Comparison of ENCODE assay signal across 8 cellular contexts in the genomic region with DNA sequence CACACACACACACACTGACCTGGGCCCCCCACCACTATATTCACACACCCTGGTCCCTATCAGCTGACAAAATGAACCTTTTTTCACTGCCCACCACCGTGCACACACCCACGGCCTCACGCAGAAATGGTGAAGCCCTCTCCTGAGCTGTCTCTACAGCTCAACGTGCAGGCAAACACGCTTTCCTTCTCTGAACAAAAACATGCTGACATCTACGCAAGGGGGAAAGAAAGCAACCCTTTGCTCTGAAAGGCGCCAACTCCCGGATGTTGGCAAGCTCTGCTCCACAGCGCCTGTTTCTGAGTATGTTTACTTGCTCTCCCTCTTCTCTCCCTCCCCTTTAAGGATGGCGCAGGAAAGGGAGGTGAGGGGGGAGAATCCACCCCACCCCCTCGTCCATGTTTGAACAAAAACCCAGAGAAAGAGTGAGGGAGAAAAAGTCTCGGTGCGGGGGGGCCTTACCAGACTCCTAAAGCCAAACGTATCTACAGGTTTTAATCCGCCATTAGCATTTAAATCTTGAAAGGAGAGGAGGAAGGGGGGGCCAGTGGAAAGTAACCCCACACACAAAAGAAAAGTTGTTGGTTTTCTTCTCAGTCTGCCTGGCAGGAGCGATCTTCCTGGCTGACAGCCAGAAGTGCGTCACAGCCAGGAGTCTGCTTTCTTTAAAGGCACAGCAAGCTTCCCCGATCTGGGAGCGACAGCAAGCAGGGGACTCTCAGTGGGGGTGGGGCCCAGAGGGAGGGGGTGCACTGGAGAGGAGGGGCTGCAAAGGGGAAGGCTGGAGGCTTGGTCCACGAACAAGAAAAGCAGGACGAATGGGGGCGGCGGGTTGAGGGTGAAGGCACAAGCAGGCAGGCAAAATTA. TPM values are rescaled to one million over a fixed set of nuclear protein-coding genes. Genes with fewer than 3 reads are reported as not detected.
A peak's percentile ranks its signal among the peaks of the same experiment; 100 is the strongest.
DNase-seq lines count a peak whose midpoint lies in the region; ATAC-seq and TF ChIP-seq lines count a peak whose summit lies in the region.

No MANE protein-coding gene starts in this region.

- H3K4me3 ChIP-seq in adipocyte (ENCODE audit: low read length) (peak overlapping the region; percentile 93), testis (peak overlapping the region; percentile 67 to 70)

- intact Hi-C loops in Right ventricle myocardium superior (cut with DNase I) = no loop called here
- intact Hi-C loops in testis (cut with DNase I; ENCODE audit: low total_unique reads) = no loop called here

- 0 to 1% methylated on average over 21 to 23 of the region's 23 CpGs for WGBS in testis, 2 donors

- peaks cover 26% of the 10 kb centered on the region for H3K4me1 Mint-ChIP-seq in osteocyte (ENCODE audit: unreplicated experiment)

- ATAC-seq in SK-N-SH treated with all-trans-retinoic acid at 6 μM for 48 hours (peak; percentile 64), Right ventricle myocardium superior (ENCODE audit: poor library complexity) (peak; percentile 86), GM21447 (IDR thresholded peaks at IDR 0.05; ENCODE audit: unreplicated experiment) (no peak)

- H3K36me3 ChIP-seq in adipocyte (ENCODE audit: control insufficient read depth, insufficient read depth, low read length, severe bottlenecking) = no peaks in the 10 kb centered on the region
- no peaks in the 10 kb centered on the region for H3K36me3 ChIP-seq in testis (ENCODE audit: low read depth, missing control alignments)

- H3K4me3 Mint-ChIP-seq in osteocyte (ENCODE audit: unreplicated experiment) = no peak overlapping the region

- no peaks in the 10 kb centered on the region for H3K27me3 Mint-ChIP-seq in osteocyte (ENCODE audit: unreplicated experiment)

- H3K27ac ChIP-seq in testis = peak overlapping the region; percentile 97 to 98

- TF ChIP-seq CTCF in osteocyte (IDR thresholded peaks at IDR 0.05) (no peak), testis (IDR thresholded peaks at IDR 0.05) (no peak)

- no peak overlapping the region for H3K27ac Mint-ChIP-seq in osteocyte (ENCODE audit: unreplicated experiment)

- peak; percentile 96 for DNase-seq in EH (ENCODE audit: low read depth)
- DNase-seq in LoVo (ENCODE audit: low spot score) = peak; percentile 83
- DNase-seq in adipocyte (ENCODE audit: low read depth) = peak; percentile 96
- DNase-seq in Right ventricle myocardium superior = peak; percentile 98
- DNase-seq in osteocyte (ENCODE audit: extremely low spot score, unreplicated experiment) = peak; percentile 96
- peak; percentile 96 for DNase-seq in testis

- peak overlapping the region; percentile 94 for H3K9ac ChIP-seq in adipocyte (ENCODE audit: low read length)

- peaks cover 4% of the 10 kb centered on the region for H3K36me3 Mint-ChIP-seq in osteocyte (ENCODE audit: unreplicated experiment)

- TF ChIP-seq POLR2A in testis (IDR thresholded peaks at IDR 0.05) = no peak

- no peaks in the 10 kb centered on the region for H3K27me3 ChIP-seq in adipocyte (replicated peaks; ENCODE audit: control insufficient read depth, insufficient read depth, low read length)
- H3K27me3 ChIP-seq in testis = no peaks in the 10 kb centered on the region

- H3K4me1 ChIP-seq in adipocyte (ENCODE audit: control insufficient read depth, insufficient read depth, low read length) (peaks cover 59% of the 10 kb centered on the region), testis (peaks cover 43% of the 10 kb centered on the region)

- H3K9me3 Mint-ChIP-seq in osteocyte (ENCODE audit: unreplicated experiment) = no peaks in the 10 kb centered on the region

- no peaks in the 10 kb centered on the region for H3K9me3 ChIP-seq in adipocyte (ENCODE audit: control insufficient read depth, low read length)
- H3K9me3 ChIP-seq in testis = no peaks in the 10 kb centered on the region

TF ChIP-seq in SK-N-SH treated with all-trans-retinoic acid at 6 μM for 48 hours, 23 proteins besides CTCF, POLR2A, EP300 and RAD21:
- TF ChIP-seq PPARA (CRISPR knock-in tag; IDR thresholded peaks at IDR 0.05; ENCODE audit: borderline replicate concordance) = no peak
- TF ChIP-seq CSDC2 (CRISPR knock-in tag; IDR thresholded peaks at IDR 0.05) = no peak
- TF ChIP-seq ISL1 (CRISPR knock-in tag; IDR thresholded peaks at IDR 0.05) = no peak
- TF ChIP-seq, protein P1, sequence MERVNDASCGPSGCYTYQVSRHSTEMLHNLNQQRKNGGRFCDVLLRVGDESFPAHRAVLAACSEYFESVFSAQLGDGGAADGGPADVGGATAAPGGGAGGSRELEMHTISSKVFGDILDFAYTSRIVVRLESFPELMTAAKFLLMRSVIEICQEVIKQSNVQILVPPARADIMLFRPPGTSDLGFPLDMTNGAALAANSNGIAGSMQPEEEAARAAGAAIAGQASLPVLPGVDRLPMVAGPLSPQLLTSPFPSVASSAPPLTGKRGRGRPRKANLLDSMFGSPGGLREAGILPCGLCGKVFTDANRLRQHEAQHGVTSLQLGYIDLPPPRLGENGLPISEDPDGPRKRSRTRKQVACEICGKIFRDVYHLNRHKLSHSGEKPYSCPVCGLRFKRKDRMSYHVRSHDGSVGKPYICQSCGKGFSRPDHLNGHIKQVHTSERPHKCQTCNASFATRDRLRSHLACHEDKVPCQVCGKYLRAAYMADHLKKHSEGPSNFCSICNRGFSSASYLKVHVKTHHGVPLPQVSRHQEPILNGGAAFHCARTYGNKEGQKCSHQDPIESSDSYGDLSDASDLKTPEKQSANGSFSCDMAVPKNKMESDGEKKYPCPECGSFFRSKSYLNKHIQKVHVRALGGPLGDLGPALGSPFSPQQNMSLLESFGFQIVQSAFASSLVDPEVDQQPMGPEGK (CRISPR knock-in tag; IDR thresholded peaks at IDR 0.05; ENCODE audit: borderline replicate concordance) = peak; percentile 97
- TF ChIP-seq ZC3H10 (CRISPR knock-in tag; IDR thresholded peaks at IDR 0.05) = no peak
- no peak for TF ChIP-seq TOX (CRISPR knock-in tag; IDR thresholded peaks at IDR 0.05; ENCODE audit: borderline replicate concordance)
- TF ChIP-seq ARNTL (CRISPR knock-in tag; IDR thresholded peaks at IDR 0.05; ENCODE audit: borderline replicate concordance, low read depth) = no peak
- TF ChIP-seq ZFP3 (CRISPR knock-in tag; IDR thresholded peaks at IDR 0.05) = no peak
- 0 out of 2 replicates have a peak, but pooled peaks have one; percentile 24 for TF ChIP-seq TCF4 (CRISPR knock-in tag; IDR thresholded peaks at IDR 0.05; ENCODE audit: borderline replicate concordance)
- no peak for TF ChIP-seq ZFP30 (CRISPR knock-in tag; IDR thresholded peaks at IDR 0.05)

RNA-seq across cellular contexts. Expression of a gene that starts 39.6 kb away (rescaled TPM):
- total RNA-seq in Right ventricle myocardium superior (75.0 TPM), osteocyte (238 and 247 TPM in 2 replicates), testis (100 to 1,000 TPM; 452 to 470 TPM)
- 186 TPM for polyA plus RNA-seq in testis (ENCODE audit: insufficient read depth, low read depth, low replicate concordance)

RNA-seq across cellular contexts. Expression of a gene that starts 39.9 kb away (rescaled TPM):
- total RNA-seq in Right ventricle myocardium superior (6.4 TPM), osteocyte (9.1 and 10.9 TPM in 2 replicates), testis (10 to 100 TPM; 50.8 to 84.6 TPM)
- 200 TPM for polyA plus RNA-seq in testis (ENCODE audit: insufficient read depth, low read depth, low replicate concordance)

RNA-seq across cellular contexts. Expression of a gene that starts 42.0 kb away (rescaled TPM):
- total RNA-seq in Right ventricle myocardium superior (3.7 TPM), osteocyte (8.8 and 9.6 TPM in 2 replicates), testis (10 to 100 TPM; 13.5 to 16.8 TPM)
- polyA plus RNA-seq in testis (ENCODE audit: insufficient read depth, low read depth, low replicate concordance) = 11.7 TPM
